Comparison of ENCODE assay signal across 8 cellular contexts in genomic region chr7:130486963-130487324, GRCh38. TPM values are rescaled to one million over a fixed set of nuclear protein-coding genes. Genes with fewer than 3 reads are reported as not detected.
DNase-seq lines count a peak whose midpoint lies in the region; ATAC-seq, FAIRE-seq and TF ChIP-seq lines count a peak whose summit lies in the region.

No MANE protein-coding gene starts in this region.

- TF ChIP-seq RAD21 in IMR-90 (IDR thresholded peaks at IDR 0.05; ENCODE audit: low read length), result no peak

- peak overlapping the region; percentile 97 for H3K27ac Mint-ChIP-seq in mesothelial cell of epicardium

- peaks cover 0 to 7% (median 0%) of the 10 kb centered on the region in 10 experiments; a peak in 1 of 20 replicates for H3K4me1 ChIP-seq in BLaER1 treated with 17β-estradiol and CSF1 and Interleukin-3, amounts not matched to agents 10 nM and 100 nM
- peaks cover 9% of the 10 kb centered on the region for H3K4me1 ChIP-seq in IMR-90 (ENCODE audit: control insufficient read depth, insufficient read depth, low read length)

- DNase-seq in IMR-90, result no peak
- DNase-seq in bronchial epithelial cell (ENCODE audit: low read depth), result peak; percentile 68
- DNase-seq in mesothelial cell of epicardium (ENCODE audit: low spot score in 2 of 2, unreplicated experiment in 2 of 2), result no peak
- DNase-seq in SW480 (ENCODE audit: low spot score), result no peak
- DNase-seq in activated CD4-positive, CD25-positive, alpha-beta regulatory T cell (lab: John Stamatoyannopoulos, UW), result no peak
- DNase-seq in SIG-M5 (lab: John Stamatoyannopoulos, UW), result no peak

- CTCF ChIA-PET in IMR-90 (lab: Yijun Ruan, JAX), result interaction anchor here (0.6 kb wide), 1 partner anchor 12 kb away, joined by 3 read pairs; no protein-coding TSS in a partner anchor

- BruUV-seq in IMR-90 (replicated peaks; lab: Mats Ljungman, UMichigan), result no TSS peak

- H3K27me3 Mint-ChIP-seq in mesothelial cell of epicardium (ENCODE audit: low read depth), result no peaks in the 10 kb centered on the region

- TF ChIP-seq CTCF in IMR-90 (conservative IDR thresholded peaks at IDR 0.05; ENCODE audit: low read depth, low read length), result no peak
- TF ChIP-seq CTCF in bronchial epithelial cell (IDR thresholded peaks at IDR 0.05; ENCODE audit: insufficient read depth, low read length, severe bottlenecking), result no peak
- TF ChIP-seq CTCF in mesothelial cell of epicardium (IDR thresholded peaks at IDR 0.05; ENCODE audit: unreplicated experiment), result no peak

- no peak for FAIRE-seq in bronchial epithelial cell (lab: Jason Lieb, UNC)

- no peak overlapping the region for H2BK5ac ChIP-seq in IMR-90 (ENCODE audit: low read depth, low read length, poor library complexity, severe bottlenecking)

- intact Hi-C loops in IMR-90 (cut with micrococcal nuclease), result loop anchor here (5.0 kb wide), 1 partner anchor 45 kb away; the partner anchor contains the start of gene CEP41

- H3K4me3 Mint-ChIP-seq in mesothelial cell of epicardium, result peak overlapping the region; percentile 65

- no peak overlapping the region for H2BK20ac ChIP-seq in IMR-90 (ENCODE audit: low read depth, low read length)

- 40% methylated on average over 1 of the region's 4 CpGs; no CpG with 5 or more reads in 1 of the 2 experiments for WGBS in IMR-90 (ENCODE audit: extremely low coverage in 2 of 2, insufficient read length in 1 of 2), 2 experiments

- H3K27me3 ChIP-seq in BLaER1 treated with 17β-estradiol and CSF1 and Interleukin-3, amounts not matched to agents 10 nM and 100 nM, result peaks cover 15 to 32% (median 28%) of the 10 kb centered on the region in 11 experiments
- H3K27me3 ChIP-seq in IMR-90 (ENCODE audit: control insufficient read depth, insufficient read depth, low read length) (peaks cover 5% of the 10 kb centered on the region), bronchial epithelial cell (ENCODE audit: control insufficient read depth, insufficient read depth, low read length) (no peaks in the 10 kb centered on the region)

- no peak for TF ChIP-seq POLR2A in IMR-90 (IDR thresholded peaks at IDR 0.05; ENCODE audit: low read depth, low read length)

- H4K91ac ChIP-seq in IMR-90 (ENCODE audit: insufficient read depth, low read depth, low read length), result no peak overlapping the region

- no peak overlapping the region for H3K14ac ChIP-seq in IMR-90 (replicated peaks; ENCODE audit: low read depth, low read length)

- H3K18ac ChIP-seq in IMR-90 (ENCODE audit: low read depth, low read length), result no peak overlapping the region

- H3K4ac ChIP-seq in IMR-90 (ENCODE audit: low read depth, low read length), result no peak overlapping the region

- no peak overlapping the region for H4K5ac ChIP-seq in IMR-90 (ENCODE audit: low read depth, low read length)

- in situ Hi-C loops in IMR-90 (cut with MboI; ENCODE audit: low sequenced_read_pairs), result loop anchor here (10.0 kb wide), 1 partner anchor 412 kb away; the partner anchor contains the start of gene KLHDC10

- no peak overlapping the region for H3K9ac ChIP-seq in BLaER1 treated with 17β-estradiol and CSF1 and Interleukin-3, amounts not matched to agents 10 nM and 100 nM
- H3K9ac ChIP-seq in IMR-90 (ENCODE audit: low read depth, low read length), result no peak overlapping the region

- H3K36me3 ChIP-seq in BLaER1 treated with 17β-estradiol and CSF1 and Interleukin-3, amounts not matched to agents 10 nM and 100 nM, result no peaks in the 10 kb centered on the region
- H3K36me3 ChIP-seq in IMR-90 (ENCODE audit: control insufficient read depth, insufficient read depth, low read length), result no peaks in the 10 kb centered on the region
- no peaks in the 10 kb centered on the region for H3K36me3 ChIP-seq in bronchial epithelial cell (ENCODE audit: control insufficient read depth, insufficient read depth, low read length)

- dilution Hi-C loops in IMR-90 (cut with HindIII; ENCODE audit: low sequenced_read_pairs, unreplicated experiment), result no loop called here

- no peak overlapping the region for H4K8ac ChIP-seq in IMR-90 (ENCODE audit: low read depth in 2 of 2, low read length in 2 of 2)

- no peak overlapping the region for H3K56ac ChIP-seq in IMR-90 (ENCODE audit: extremely low read depth, insufficient read depth, low read length)

- POLR2A ChIA-PET in IMR-90 (lab: Charles Lee; ENCODE audit: unreplicated experiment), result interaction anchor here (0.6 kb wide), 1 partner anchor 56 kb away, joined by 3 read pairs; no protein-coding TSS in a partner anchor

- no peaks in the 10 kb centered on the region for H3K36me3 Mint-ChIP-seq in mesothelial cell of epicardium

- no peak overlapping the region for H2BK15ac ChIP-seq in IMR-90 (ENCODE audit: low read depth, low read length)

- no peak overlapping the region for H3K4me3 ChIP-seq in BLaER1 treated with 17β-estradiol and CSF1 and Interleukin-3, amounts not matched to agents 10 nM and 100 nM
- no peak overlapping the region for H3K4me3 ChIP-seq in IMR-90 (ENCODE audit: insufficient read depth, low read depth, low read length)
- H3K4me3 ChIP-seq in bronchial epithelial cell (ENCODE audit: low read depth, low read length), result peak overlapping the region; percentile 47

- H2AK5ac ChIP-seq in IMR-90 (ENCODE audit: low read depth, low read length), result no peak overlapping the region

- peak overlapping the region in 8 of 11 experiments; percentile 19 to 39 (median 28); a peak in 6 of 22 replicates for H3K4me2 ChIP-seq in BLaER1 treated with 17β-estradiol and CSF1 and Interleukin-3, amounts not matched to agents 10 nM and 100 nM
- H3K4me2 ChIP-seq in IMR-90 (ENCODE audit: low read depth, low read length), result no peak overlapping the region

- no peak overlapping the region for H2BK120ac ChIP-seq in IMR-90 (ENCODE audit: low read depth, low read length)

- H3K79me1 ChIP-seq in IMR-90 (ENCODE audit: low read depth in 1 of 2, low read length in 2 of 2), result no peaks in the 10 kb centered on the region

- no peaks in the 10 kb centered on the region for H3K9me3 Mint-ChIP-seq in mesothelial cell of epicardium

- no peak overlapping the region for H3K27ac ChIP-seq in BLaER1 treated with 17β-estradiol and CSF1 and Interleukin-3, amounts not matched to agents 10 nM and 100 nM
- no peak overlapping the region for H3K27ac ChIP-seq in IMR-90 (ENCODE audit: insufficient read depth, low read length)

- H2AFZ ChIP-seq in IMR-90 (replicated peaks; ENCODE audit: low read length, poor library complexity), result peak overlapping the region; percentile 64

- H3K9me3 ChIP-seq in BLaER1 treated with 17β-estradiol and CSF1 and Interleukin-3, amounts not matched to agents 10 nM and 100 nM (replicated peaks in 1 of 11), result peaks cover 28 to 37% (median 34%) of the 10 kb centered on the region in 11 experiments
- no peaks in the 10 kb centered on the region for H3K9me3 ChIP-seq in IMR-90 (ENCODE audit: control insufficient read depth, insufficient read depth, low read length)

- H3K4me1 Mint-ChIP-seq in mesothelial cell of epicardium, result peaks cover 86% of the 10 kb centered on the region

- H4K20me1 ChIP-seq in BLaER1 treated with 17β-estradiol and CSF1 and Interleukin-3, amounts not matched to agents 10 nM and 100 nM, result no peaks in the 10 kb centered on the region
- H4K20me1 ChIP-seq in IMR-90 (ENCODE audit: insufficient read depth, low read length), result no peaks in the 10 kb centered on the region

- H3K9me1 ChIP-seq in IMR-90 (ENCODE audit: insufficient read depth, low read length), result no peaks in the 10 kb centered on the region

- no peak for ATAC-seq in IMR-90 (ENCODE audit: low read depth)
- no peak for ATAC-seq in GM19324 (IDR thresholded peaks at IDR 0.05; ENCODE audit: low FRiP score, unreplicated experiment)

- H2AK9ac ChIP-seq in IMR-90 (replicated peaks; ENCODE audit: low read depth, low read length, poor library complexity), result no peak overlapping the region

- no peak overlapping the region for H3K23ac ChIP-seq in IMR-90 (ENCODE audit: low read depth, low read length)

TF ChIP-seq in IMR-90, 13 proteins besides CTCF, POLR2A, EP300 and RAD21 (continues in another document):
- TF ChIP-seq MAFK (IDR thresholded peaks at IDR 0.05; ENCODE audit: low read depth, low read length) (no peak), MXI1 (IDR thresholded peaks at IDR 0.05; ENCODE audit: borderline replicate concordance, low read depth, low read length) (no peak), ELK1 (IDR thresholded peaks at IDR 0.05; ENCODE audit: borderline replicate concordance, low read depth, low read length) (no peak), RFX5 (IDR thresholded peaks at IDR 0.05; ENCODE audit: low read depth, low read length) (no peak), SMC3 (IDR thresholded peaks at IDR 0.05; ENCODE audit: low read depth, low read length) (no peak), MAZ (IDR thresholded peaks at IDR 0.05; ENCODE audit: borderline replicate concordance, low read depth, low read length) (no peak), BHLHE40 (IDR thresholded peaks at IDR 0.05; ENCODE audit: low read depth, low read length) (no peak), CEBPB (IDR thresholded peaks at IDR 0.05; ENCODE audit: low read depth, low read length) (no peak)

RNA-seq across cellular contexts. Expression of gene MEST, which starts 4.9 kb away (rescaled TPM):
- total RNA-seq in IMR-90 (2012; rRNA removed) (231 and 317 TPM in 2 replicates), bronchial epithelial cell (6.4 and 11.8 TPM in 2 replicates), mesothelial cell of epicardium (598 to 626 TPM (median 616 TPM) in 3 replicates)
- 167 and 219 TPM in 2 replicates for polyA plus RNA-seq in IMR-90 (2012; rRNA removed)
- polyA plus RNA-seq in IMR-90 (2012; cell fraction: cytosol; rRNA removed), result 78.0 and 110 TPM in 2 replicates
- polyA plus RNA-seq in IMR-90 (2012; cell fraction: nucleus; rRNA removed; ENCODE audit: low replicate concordance), result 35.5 and 127 TPM in 2 replicates

RNA-seq across cellular contexts. Expression of gene CEP41, which starts 46.1 kb away (rescaled TPM):
- total RNA-seq in IMR-90 (2012; rRNA removed) (11.1 and 12.2 TPM in 2 replicates), bronchial epithelial cell (3.1 and 4.2 TPM in 2 replicates), mesothelial cell of epicardium (21.7 to 22.5 TPM (median 22.1 TPM) in 3 replicates)
- polyA plus RNA-seq in IMR-90 (2012; rRNA removed), result 18.8 and 21.9 TPM in 2 replicates
- polyA plus RNA-seq in IMR-90 (2012; cell fraction: cytosol; rRNA removed), result 7.3 and 13.0 TPM in 2 replicates
- polyA plus RNA-seq in IMR-90 (2012; cell fraction: nucleus; rRNA removed; ENCODE audit: low replicate concordance), result 6.4 and 16.9 TPM in 2 replicates

Comparison
In these comparisons a context has a peak if more than half of its experiments do, and no peak if none do; other contexts are left out.
1. RNA of gene MEST, which starts 4.9 kb away (total RNA-seq): 598 to 626 TPM in mesothelial cell of epicardium and 231 to 317 TPM in IMR-90; 6.4 to 11.8 TPM in bronchial epithelial cell; every median in the first group is over 10 times any median in the second.